ENCODE assay signal across 24 cellular contexts in the genomic region with DNA sequence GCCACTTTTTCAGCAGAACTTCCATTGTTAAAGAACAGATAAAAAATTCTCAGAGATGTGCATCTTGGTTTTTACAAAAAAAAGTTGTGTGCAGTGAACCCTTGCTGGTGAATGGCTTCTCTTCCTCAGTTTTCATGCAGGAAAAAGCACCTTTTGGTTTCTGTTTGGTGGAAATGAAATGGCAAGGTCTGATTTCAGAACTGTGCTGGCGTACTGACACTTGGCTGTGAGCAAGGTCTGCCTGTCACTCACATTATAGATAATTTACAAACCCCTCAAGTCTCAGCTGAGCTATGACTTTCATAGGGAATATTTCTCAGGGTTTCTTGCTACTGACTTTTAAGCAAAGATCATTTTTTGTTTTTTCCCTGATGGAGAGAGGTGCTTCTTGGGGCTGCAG. TPM values are rescaled to one million over a fixed set of nuclear protein-coding genes. Genes with fewer than 3 reads are reported as not detected.
DNase-seq lines count a peak whose midpoint lies in the region; ATAC-seq and TF ChIP-seq lines count a peak whose summit lies in the region.
"Had no signal": no experiment of that assay in that cellular context is flagged by ENCODE, and none has a peak within 500 bp of the region (broad histone marks: within the 10 kb centered on the region; RNA-seq: fewer than 3 reads in every experiment).

No MANE protein-coding gene starts in this region.

- peaks cover 5% of the 10 kb centered on the region; the same call in 2 of the 3 replicates for H3K9me3 Mint-ChIP-seq in GM23338
- H3K9me3 Mint-ChIP-seq in activated naive CD8-positive, alpha-beta T cell treated with anti-CD3 and anti-CD28 coated beads for 36 hours = peaks cover 3% of the 10 kb centered on the region

- H3K4me2 ChIP-seq in GM23338 = peak overlapping the region; percentile 85
- H3K4me2 ChIP-seq in parathyroid adenoma (ENCODE audit: low read length) = peak overlapping the region; percentile 87
- H3K4me2 ChIP-seq: PC-9 had no signal

- intact Hi-C loops in lower lobe of right lung (cut with DNase I) = no loop called here

- H3K9ac ChIP-seq in iPS-15b (ENCODE audit: low read depth, low read length) = no peak overlapping the region
- H3K9ac ChIP-seq in parathyroid adenoma = no peak overlapping the region

- TF ChIP-seq CTCF in GM23338 (conservative IDR thresholded peaks at IDR 0.05; ENCODE audit: low read depth in 2 of 2) (no peak), WERI-Rb-1 (IDR thresholded peaks at IDR 0.05; ENCODE audit: low read depth, low read length) (no peak), parathyroid adenoma (IDR thresholded peaks at IDR 0.05) (no peak), lower lobe of right lung (IDR thresholded peaks at IDR 0.05) (no peak)

- H3K4me3 ChIP-seq in GM23338 = peak overlapping the region; percentile 94
- peak overlapping the region; percentile 86; the same call in 1 of the 2 replicates for H3K4me3 ChIP-seq in WERI-Rb-1 (ENCODE audit: low read depth, low read length)
- peak overlapping the region; percentile 68 for H3K4me3 ChIP-seq in iPS-15b (ENCODE audit: low read depth, low read length)
- H3K4me3 ChIP-seq in parathyroid adenoma (ENCODE audit: low read depth, low read length) = peak overlapping the region; percentile 63
- H3K4me3 ChIP-seq in lower lobe of right lung = no peak overlapping the region
- H3K4me3 ChIP-seq: PC-9 had no signal

- no peaks in the 10 kb centered on the region for H4K20me1 ChIP-seq in GM23338 (replicated peaks; ENCODE audit: insufficient read depth)

- peaks cover 5% of the 10 kb centered on the region; the same call in 2 of the 3 replicates for H3K36me3 Mint-ChIP-seq in GM23338 (ENCODE audit: low read depth)
- peaks cover 2% of the 10 kb centered on the region for H3K36me3 Mint-ChIP-seq in activated naive CD8-positive, alpha-beta T cell treated with anti-CD3 and anti-CD28 coated beads for 36 hours

- peak overlapping the region; percentile 85; the same call in 2 of the 3 replicates for H3K4me3 Mint-ChIP-seq in GM23338
- H3K4me3 Mint-ChIP-seq in activated naive CD8-positive, alpha-beta T cell treated with anti-CD3 and anti-CD28 coated beads for 36 hours = no peak overlapping the region
- H3K4me3 Mint-ChIP-seq: activated CD8-positive, alpha-beta T cell treated with anti-CD3 and anti-CD28 coated beads for 36 hours; naive B cell had no signal

- H3K79me2 ChIP-seq in GM23338 (replicated peaks; ENCODE audit: insufficient read depth) (no peaks in the 10 kb centered on the region; the same call in 1 of the 2 replicates), parathyroid adenoma (no peaks in the 10 kb centered on the region)

- H3K27ac Mint-ChIP-seq in GM23338 = no peak overlapping the region
- no peak overlapping the region for H3K27ac Mint-ChIP-seq in activated naive CD8-positive, alpha-beta T cell treated with anti-CD3 and anti-CD28 coated beads for 36 hours
- H3K27ac Mint-ChIP-seq: activated CD8-positive, alpha-beta T cell treated with anti-CD3 and anti-CD28 coated beads for 36 hours had no signal

- H3K4me1 ChIP-seq in GM23338 (ENCODE audit: insufficient read depth) (peaks cover 27% of the 10 kb centered on the region), iPS-15b (ENCODE audit: control insufficient read depth, insufficient read depth, low read length) (peaks cover 21% of the 10 kb centered on the region), parathyroid adenoma (no peaks in the 10 kb centered on the region), lower lobe of right lung (peaks cover 10% of the 10 kb centered on the region)

- H3K4me1 Mint-ChIP-seq in GM23338 = peaks cover 44% of the 10 kb centered on the region
- peaks cover 2% of the 10 kb centered on the region for H3K4me1 Mint-ChIP-seq in activated naive CD8-positive, alpha-beta T cell treated with anti-CD3 and anti-CD28 coated beads for 36 hours

- no peak for ATAC-seq in GM23338
- ATAC-seq in lower lobe of right lung = no peak
- ATAC-seq: activated CD8-positive, alpha-beta T cell treated with anti-CD3 and anti-CD28 coated beads for 36 hours; left cardiac atrium; right cardiac atrium; stimulated activated naive CD8-positive, alpha-beta T cell treated with anti-CD3 and anti-CD28 coated beads, Interleukin-15, Interleukin-2, amounts not matched to agents 100 U/mL and 50 U/mL, for 24 hours had no signal

- H3K27ac ChIP-seq in GM23338 (ENCODE audit: low read depth) = no peak overlapping the region
- peak overlapping the region; percentile 98 for H3K27ac ChIP-seq in WERI-Rb-1
- H3K27ac ChIP-seq in parathyroid adenoma = no peak overlapping the region
- H3K27ac ChIP-seq in lower lobe of right lung = no peak overlapping the region
- H3K27ac ChIP-seq: PC-9 had no signal

- H3K27me3 ChIP-seq in GM23338 (ENCODE audit: insufficient read depth) (peaks cover 69% of the 10 kb centered on the region), WERI-Rb-1 (ENCODE audit: insufficient read depth, low read depth, severe bottlenecking) (no peaks in the 10 kb centered on the region), iPS-15b (ENCODE audit: control insufficient read depth, insufficient read depth, low read length) (peaks cover 32% of the 10 kb centered on the region), parathyroid adenoma (ENCODE audit: control insufficient read depth, insufficient read depth, low read length) (no peaks in the 10 kb centered on the region), lower lobe of right lung (ENCODE audit: low read depth) (peaks cover 87% of the 10 kb centered on the region)

- no peaks in the 10 kb centered on the region for H3K9me3 ChIP-seq in WERI-Rb-1 (ENCODE audit: severe bottlenecking)
- H3K9me3 ChIP-seq in iPS-15b (ENCODE audit: control insufficient read depth, insufficient read depth, low read length) = no peaks in the 10 kb centered on the region
- no peaks in the 10 kb centered on the region for H3K9me3 ChIP-seq in parathyroid adenoma (ENCODE audit: control insufficient read depth, low read length)
- no peaks in the 10 kb centered on the region for H3K9me3 ChIP-seq in lower lobe of right lung

- no peak for DNase-seq in GM23338 (ENCODE audit: low spot score)
- DNase-seq in WERI-Rb-1 = no peak
- no peak for DNase-seq in lower lobe of right lung
- no peak for DNase-seq in HK-2 (ENCODE audit: unreplicated experiment)
- DNase-seq in activated naive CD8-positive, alpha-beta T cell treated with anti-CD3 and anti-CD28 coated beads for 36 hours = no peak
- DNase-seq in GM19240 (ENCODE audit: insufficient read length, low spot score) = no peak
- DNase-seq: activated CD4-positive, CD25-positive, alpha-beta regulatory T cell treated with anti-CD3 and anti-CD28 coated beads, Interleukin-2, amount 50 U/mL, for 72 hours; activated CD8-positive, alpha-beta T cell treated with anti-CD3 and anti-CD28 coated beads for 36 hours; activated naive CD4-positive, alpha-beta T cell; activated T-cell treated with anti-CD3 and anti-CD28 coated beads, Interleukin-2, amount 50 U/mL, for 1 hour; amniotic stem cell; Caco-2; DND-41; KBM-7; left cardiac atrium; naive B cell; NCI-H1436 treated with DMSO at 0.1 percent for 48 hours; NCI-H524; PC-9; right cardiac atrium; SHP77 treated with DMSO at 0.1 percent for 48 hours; stimulated activated naive CD8-positive, alpha-beta T cell treated with anti-CD3 and anti-CD28 coated beads, Interleukin-15, Interleukin-2, amounts not matched to agents 100 U/mL and 50 U/mL, for 24 hours had no signal

- no peak overlapping the region for H2AFZ ChIP-seq in GM23338
- H2AFZ ChIP-seq in parathyroid adenoma = no peak overlapping the region
- H2AFZ ChIP-seq: PC-9 had no signal

- peaks cover 48% of the 10 kb centered on the region for H3K27me3 Mint-ChIP-seq in GM23338 (ENCODE audit: insufficient read depth, low read depth, poor library complexity)
- H3K27me3 Mint-ChIP-seq in activated naive CD8-positive, alpha-beta T cell treated with anti-CD3 and anti-CD28 coated beads for 36 hours = peaks cover 72% of the 10 kb centered on the region

- H3K9me2 ChIP-seq in GM23338 (ENCODE audit: insufficient read depth) = no peaks in the 10 kb centered on the region

- H3K36me3 ChIP-seq in GM23338 (ENCODE audit: insufficient read depth) (no peaks in the 10 kb centered on the region), WERI-Rb-1 (no peaks in the 10 kb centered on the region), iPS-15b (ENCODE audit: control insufficient read depth, insufficient read depth, low read length) (no peaks in the 10 kb centered on the region), parathyroid adenoma (ENCODE audit: control insufficient read depth, insufficient read depth, low read length) (no peaks in the 10 kb centered on the region), lower lobe of right lung (no peaks in the 10 kb centered on the region)

- no peaks in the 10 kb centered on the region; the same call in 1 of the 2 replicates for H3F3A ChIP-seq in GM23338 (replicated peaks; ENCODE audit: low read depth)

TF ChIP-seq in GM23338, 12 proteins besides CTCF, POLR2A, EP300 and RAD21 (continues in another document):
- no peak for TF ChIP-seq POLR2AphosphoS5 (IDR thresholded peaks at IDR 0.05; ENCODE audit: low read depth)
- no peak for TF ChIP-seq EZH2 (IDR thresholded peaks at IDR 0.05; ENCODE audit: low read depth, unreplicated experiment)
- TF ChIP-seq, protein P1, sequence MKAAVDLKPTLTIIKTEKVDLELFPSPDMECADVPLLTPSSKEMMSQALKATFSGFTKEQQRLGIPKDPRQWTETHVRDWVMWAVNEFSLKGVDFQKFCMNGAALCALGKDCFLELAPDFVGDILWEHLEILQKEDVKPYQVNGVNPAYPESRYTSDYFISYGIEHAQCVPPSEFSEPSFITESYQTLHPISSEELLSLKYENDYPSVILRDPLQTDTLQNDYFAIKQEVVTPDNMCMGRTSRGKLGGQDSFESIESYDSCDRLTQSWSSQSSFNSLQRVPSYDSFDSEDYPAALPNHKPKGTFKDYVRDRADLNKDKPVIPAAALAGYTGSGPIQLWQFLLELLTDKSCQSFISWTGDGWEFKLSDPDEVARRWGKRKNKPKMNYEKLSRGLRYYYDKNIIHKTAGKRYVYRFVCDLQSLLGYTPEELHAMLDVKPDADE (IDR thresholded peaks at IDR 0.05) = no peak
- TF ChIP-seq JUNB (IDR thresholded peaks at IDR 0.05; ENCODE audit: unreplicated experiment) = no peak
- no peak for TF ChIP-seq STAT1 (IDR thresholded peaks at IDR 0.05; ENCODE audit: unreplicated experiment)
- no peak for TF ChIP-seq CREB1 (CRISPR knock-in tag; IDR thresholded peaks at IDR 0.05; ENCODE audit: low read depth)
- TF ChIP-seq ZNF331 (CRISPR knock-in tag; IDR thresholded peaks at IDR 0.05; ENCODE audit: low read depth) = no peak

RNA-seq across cellular contexts. Expression of a gene that starts 5.8 kb away (rescaled TPM):
- total RNA-seq in GM23338 (2014; rRNA removed; shearing (Covaris generic)) = 20.2 and 22.7 TPM in 2 replicates
- 9.0 and 9.4 TPM in 2 replicates for polyA plus RNA-seq in GM23338 (2016; fragmentation: Nextera tagmentation; extraction: Ambion mirVana)
- total RNA-seq in lower lobe of right lung = not detected
- total RNA-seq in activated naive CD8-positive, alpha-beta T cell treated with anti-CD3 and anti-CD28 coated beads for 36 hours = not detected
- total RNA-seq: activated CD8-positive, alpha-beta T cell treated with anti-CD3 and anti-CD28 coated beads for 36 hours; Caco-2; PC-9 had no signal

Comparison
In these comparisons a context has a peak if more than half of its experiments do, and no peak if none do; other contexts are left out.
1. RNA of a gene that starts 5.8 kb away (total RNA-seq): 20.2 to 22.7 TPM in GM23338; not detected in lower lobe of right lung (single experiment) and not detected in activated naive CD8-positive, alpha-beta T cell treated with anti-CD3 and anti-CD28 coated beads for 36 hours; every median in the first group is over 10 times any median in the second.